Comparison of ENCODE assay signal across 13 cellular contexts in genomic region chr7:155729847-155730246, GRCh38.
DNase-seq lines count a peak whose midpoint lies in the region; ATAC-seq, FAIRE-seq and TF ChIP-seq lines count a peak whose summit lies in the region.
"Had no signal": no experiment of that assay in that cellular context is flagged by ENCODE, and none has a peak within 500 bp of the region (broad histone marks: within the 10 kb centered on the region; RNA-seq: fewer than 3 reads in every experiment).

No MANE protein-coding gene starts in this region.

- peaks cover 84% of the 10 kb centered on the region for H3K4me1 ChIP-seq in OCI-LY1 (ENCODE audit: insufficient read depth, low read length, severe bottlenecking)
- H3K4me1 ChIP-seq in pancreas = peaks cover 17 to 31% (median 30%) of the 10 kb centered on the region in 3 donors
- peaks cover 8% of the 10 kb centered on the region for H3K4me1 ChIP-seq in HAP-1

- no peaks in the 10 kb centered on the region for H4K20me1 ChIP-seq in OCI-LY1 (ENCODE audit: insufficient read depth, low read length)

- no peak overlapping the region; the same call in 1 of the 2 replicates for H3K9ac ChIP-seq in OCI-LY1 (ENCODE audit: low read length)

- peaks cover 20% of the 10 kb centered on the region for H3K79me2 ChIP-seq in OCI-LY1 (ENCODE audit: insufficient read depth, low read length)

- peaks cover 63% of the 10 kb centered on the region for H3K36me3 ChIP-seq in OCI-LY1 (ENCODE audit: insufficient read depth, low read length)
- no peaks in the 10 kb centered on the region for H3K36me3 ChIP-seq in pancreas
- peaks cover 11% of the 10 kb centered on the region for H3K36me3 ChIP-seq in HAP-1 (replicated peaks)

- no peaks in the 10 kb centered on the region for H3K9me3 ChIP-seq in OCI-LY1 (ENCODE audit: low read length)
- no peaks in the 10 kb centered on the region for H3K9me3 ChIP-seq in pancreas
- no peaks in the 10 kb centered on the region for H3K9me3 ChIP-seq in HAP-1
- H3K9me3 ChIP-seq: sigmoid colon had no signal

- intact Hi-C loops in pancreas (cut with DNase I) = loop anchor here in 2 of 3 donors (10.0 kb wide), 2 partner anchors 135 to 315 kb away; no protein-coding TSS in a partner anchor

- no peaks in the 10 kb centered on the region for H3K27me3 ChIP-seq in OCI-LY1 (ENCODE audit: insufficient read depth, low read length)
- H3K27me3 ChIP-seq in pancreas = no peaks in the 10 kb centered on the region
- no peaks in the 10 kb centered on the region for H3K27me3 ChIP-seq in HAP-1 (ENCODE audit: low read depth)
- H3K27me3 ChIP-seq: sigmoid colon had no signal

- 26% methylated on average over 6 of the region's 6 CpGs for WGBS in pancreas, 2 donors

- DNase-seq in GM04504 (ENCODE audit: low read depth) (peak; percentile 1), dermis microvascular lymphatic vessel endothelial cell (ENCODE audit: low read depth in 2 of 2) (peak; percentile 50 to 74), pancreas (peak in 4 of 6 donors; percentile 38 to 71 (median 62)), NCI-H2171 (lab: John Stamatoyannopoulos, UW) (no peak), NCI-H128 (lab: John Stamatoyannopoulos, UW; ENCODE audit: unreplicated experiment) (no peak), HAP-1 (ENCODE audit: low spot score in 2 of 2) (no peak)
- DNase-seq: cortex of kidney, NCI-H146, sigmoid colon had no signal

- H3K27ac ChIP-seq in OCI-LY1 (ENCODE audit: low read depth, low read length, poor library complexity, severe bottlenecking) (peak overlapping the region; percentile 48), pancreas (peak overlapping the region in 1 of 4 donors; percentile 2)
- H3K27ac ChIP-seq: sigmoid colon had no signal

- H3K4me2 ChIP-seq in OCI-LY1 (ENCODE audit: low read length) = peak overlapping the region; percentile 37; the same call in 1 of the 2 replicates

- no peak overlapping the region for H3K4me3 ChIP-seq in OCI-LY1 (ENCODE audit: low read depth, low read length, poor library complexity, severe bottlenecking)
- no peak overlapping the region for H3K4me3 ChIP-seq in pancreas
- no peak overlapping the region for H3K4me3 ChIP-seq in HAP-1
- H3K4me3 ChIP-seq: sigmoid colon had no signal

- no peaks in the 10 kb centered on the region for H3F3A ChIP-seq in OCI-LY1 (ENCODE audit: insufficient read depth, low read length)

- no peak for FAIRE-seq in pancreas (lab: Jason Lieb, UNC)
- FAIRE-seq: GM18507, RCC 7860, urothelium cell line had no signal

- ATAC-seq in pancreas = peak; percentile 23 to 54 (median 49)

- H2AFZ ChIP-seq in OCI-LY1 (ENCODE audit: low read length) = no peak overlapping the region

- TF ChIP-seq CTCF in OCI-LY1 (IDR thresholded peaks at IDR 0.05; ENCODE audit: low read length) = no peak
- no peak for TF ChIP-seq CTCF in pancreas (IDR thresholded peaks at IDR 0.05)

- no peaks in the 10 kb centered on the region for H3K9me2 ChIP-seq in OCI-LY1 (ENCODE audit: low read depth, low read length)

- in situ Hi-C loops in HAP-1 (cut with MboI; ENCODE audit: low sequenced_read_pairs) = no loop called here

Comparison
In these comparisons a context has a peak if more than half of its experiments do, and no peak if none do; other contexts are left out.
1. DNase-seq: peak in GM04504 (single experiment), dermis microvascular lymphatic vessel endothelial cell (2 of 2) and pancreas (4 of 6); none in NCI-H2171 (single experiment), NCI-H128 (single experiment) and HAP-1 (0 of 2).